19 cellular contexts compared by ENCODE assay signal in the genomic region with DNA sequence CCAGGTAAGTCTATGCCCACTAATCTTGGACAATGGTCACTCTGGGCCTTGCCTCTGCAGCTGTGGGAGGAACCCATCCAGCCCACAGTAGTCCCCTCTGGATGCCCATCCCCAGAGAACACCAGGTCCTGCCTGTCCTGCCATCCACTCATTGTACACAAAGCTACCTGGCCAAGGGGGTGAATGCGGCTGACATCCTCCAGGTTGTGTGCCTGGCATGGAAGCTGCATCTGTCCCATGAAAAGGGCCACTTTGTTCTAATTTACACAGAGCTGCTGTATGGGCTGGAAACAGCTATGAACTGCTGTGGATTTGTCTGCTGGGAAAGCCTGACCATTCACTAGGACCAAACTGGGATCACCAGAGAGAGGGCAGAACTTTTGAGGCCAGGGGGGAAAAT.
"Had no signal": no experiment of that assay in that cellular context is flagged by ENCODE, and none has a peak within 500 bp of the region (broad histone marks: within the 10 kb centered on the region; RNA-seq: fewer than 3 reads in every experiment).

No MANE protein-coding gene starts in this region.

- H3K9me3 ChIP-seq: colonic mucosa, esophagus muscularis mucosa, gastroesophageal sphincter, heart left ventricle, left lung, lower lobe of right lung had no signal

- H3K27me3 Mint-ChIP-seq: dendritic cell treated with granulocyte-macrophage colony-stimulating factor and Interleukin-4, amounts not matched to agents 40 ng/mL and 50 ng/mL, for 4 days had no signal

- H3K27me3 ChIP-seq: colonic mucosa, esophagus muscularis mucosa, foreskin keratinocyte, hepatocyte had no signal

- H3K4me1 Mint-ChIP-seq: immature natural killer cell, memory B cell had no signal

- H3K4me1 ChIP-seq: colonic mucosa, esophagus muscularis mucosa, foreskin keratinocyte, gastroesophageal sphincter, heart left ventricle, left lung, lower lobe of right lung had no signal

- H3K27ac ChIP-seq: colonic mucosa, esophagus muscularis mucosa, foreskin keratinocyte, gastroesophageal sphincter, heart left ventricle, hepatocyte, left lung, lower lobe of right lung had no signal

- H3K9me3 Mint-ChIP-seq: dendritic cell treated with granulocyte-macrophage colony-stimulating factor and Interleukin-4, amounts not matched to agents 40 ng/mL and 50 ng/mL, for 4 days had no signal

- H3K4me3 ChIP-seq: colonic mucosa, esophagus muscularis mucosa, gastroesophageal sphincter, heart left ventricle, hepatocyte, left lung, lower lobe of right lung had no signal

- H3K4me2 ChIP-seq: hepatocyte had no signal

- H2AFZ ChIP-seq: hepatocyte had no signal

- DNase-seq: colonic mucosa; cortex of kidney; effector CD8-positive, alpha-beta T cell; effector memory CD8-positive, alpha-beta T cell; foreskin keratinocyte; heart left ventricle; hypothalamus; immature natural killer cell; left cardiac atrium; left lung; left ventricle myocardium superior; lower lobe of right lung; mesendoderm; midbrain had no signal

- H3K79me2 ChIP-seq: hepatocyte had no signal

- H3K4me3 Mint-ChIP-seq: dendritic cell treated with granulocyte-macrophage colony-stimulating factor and Interleukin-4, amounts not matched to agents 40 ng/mL and 50 ng/mL, for 4 days; effector memory CD8-positive, alpha-beta T cell; immature natural killer cell; memory B cell had no signal

- H3K36me3 ChIP-seq: colonic mucosa, esophagus muscularis mucosa, gastroesophageal sphincter, heart left ventricle, left lung, lower lobe of right lung had no signal

- H3K36me3 Mint-ChIP-seq: immature natural killer cell, memory B cell had no signal

- H3K27ac Mint-ChIP-seq: dendritic cell treated with granulocyte-macrophage colony-stimulating factor and Interleukin-4, amounts not matched to agents 40 ng/mL and 50 ng/mL, for 4 days; effector memory CD8-positive, alpha-beta T cell; immature natural killer cell; memory B cell had no signal
